In genomic region chr13:28138012-28138755, GRCh38 we compare ENCODE assay signal across 8 cellular contexts. TPM values are rescaled to one million over a fixed set of nuclear protein-coding genes. Genes with fewer than 3 reads are reported as not detected.
DNase-seq lines count a peak whose midpoint lies in the region; ATAC-seq and TF ChIP-seq lines count a peak whose summit lies in the region.

PAN3 (plus strand) TSS chr13:28138545; CDS start chr13:28138658, 113 bp downstream.

- no peaks in the 10 kb centered on the region for H3K9me3 ChIP-seq in HUES48 (ENCODE audit: control insufficient read depth, insufficient read depth, low read length)

- H3K4me1 ChIP-seq in HUES48 (ENCODE audit: control insufficient read depth, insufficient read depth, low read length) = peaks cover 24% of the 10 kb centered on the region

- no TSS peak for BruUV-seq in Calu3 (replicated peaks; lab: Mats Ljungman, UMichigan)

- H3K36me3 Mint-ChIP-seq in Calu3 (ENCODE audit: insufficient read depth, unreplicated experiment) = peaks cover 38% of the 10 kb centered on the region

- peak within 1 kb of the TSS; percentile 98 for H3K27ac ChIP-seq in HUES48 (ENCODE audit: low read depth, low read length)
- H3K27ac ChIP-seq in epithelial cell of prostate = peak within 1 kb of the TSS; percentile 94

- H3K4me1 Mint-ChIP-seq in Calu3 (ENCODE audit: low read depth, unreplicated experiment) = peaks cover 25% of the 10 kb centered on the region

- H3K9me3 Mint-ChIP-seq in Calu3 (ENCODE audit: low read depth, unreplicated experiment) = no peaks in the 10 kb centered on the region

- H3K27me3 Mint-ChIP-seq in Calu3 (ENCODE audit: unreplicated experiment) = no peaks in the 10 kb centered on the region

- H3K4me3 ChIP-seq in HUES48 (ENCODE audit: low read depth, low read length) = peak within 1 kb of the TSS; percentile 91

- peak; percentile 48 for ATAC-seq in GM21367 (IDR thresholded peaks at IDR 0.05; ENCODE audit: unreplicated experiment)

- intact Hi-C loops in Calu3 (cut with micrococcal nuclease; ENCODE audit: unreplicated experiment) = no loop called here

- H3K4me3 Mint-ChIP-seq in Calu3 (ENCODE audit: low read depth, unreplicated experiment) = peak within 1 kb of the TSS; percentile 90

- CTCF ChIA-PET in Calu3 (lab: Charles Lee) = interaction anchor here (0.6 kb wide), 3 partner anchors 16 to 185 kb away, joined by 3 to 5 read pairs (median 3); no protein-coding TSS in a partner anchor

- TF ChIP-seq CTCF in Calu3 (IDR thresholded peaks at IDR 0.05; ENCODE audit: unreplicated experiment) = no peak

- H3K27me3 ChIP-seq in HUES48 (ENCODE audit: control insufficient read depth, insufficient read depth, low read length) = no peaks in the 10 kb centered on the region

- DNase-seq in Calu3 = peak; percentile 87
- peak; percentile 88 for DNase-seq in OCI-M1 (lab: John Stamatoyannopoulos, UW)
- DNase-seq in activated T-cell treated with anti-CD3 and anti-CD28 coated beads for 4 hours = peak; percentile 83
- peak; percentile 40 for DNase-seq in epithelial cell of prostate (ENCODE audit: low read depth, low spot score)
- peak; percentile 91 for DNase-seq in mucosa of gallbladder (ENCODE audit: low spot score)
- peak; percentile 81 to 82 for DNase-seq in stimulated activated CD8-positive, alpha-beta memory T cell treated with anti-CD3 and anti-CD28 coated beads, Interleukin-4, amount 100 ng/mL, for 4 hours (ENCODE audit: low read depth in 2 of 2, low spot score in 1 of 2)

- H3K9ac ChIP-seq in HUES48 (ENCODE audit: low read depth, low read length) = peak within 1 kb of the TSS; percentile 90

- H3K27ac Mint-ChIP-seq in Calu3 (ENCODE audit: unreplicated experiment) = peak within 1 kb of the TSS; percentile 94

- H3K36me3 ChIP-seq in HUES48 (ENCODE audit: control insufficient read depth, insufficient read depth, low read length) = no peaks in the 10 kb centered on the region

RNA-seq across cellular contexts. Expression of gene PAN3, which starts in this region (rescaled TPM):
- 24.8 and 25.3 TPM in 2 replicates for total RNA-seq in Calu3 (2022)
- 36.1 TPM for total RNA-seq in mucosa of gallbladder

Comparison
In these comparisons a context has a peak if more than half of its experiments do, and no peak if none do; other contexts are left out.
1. Peak in every context shown above with its lines: DNase-seq, ATAC-seq, H3K4me3 ChIP-seq and H3K27ac ChIP-seq.
2. DNase-seq: peak in every context shown above with its lines; median percentile 91 in mucosa of gallbladder; 88 in OCI-M1; 87 in Calu3; 83 in activated T-cell treated with anti-CD3 and anti-CD28 coated beads for 4 hours; 82 in stimulated activated CD8-positive, alpha-beta memory T cell treated with anti-CD3 and anti-CD28 coated beads, Interleukin-4, amount 100 ng/mL, for 4 hours; 40 in epithelial cell of prostate.